ENCODE assay signal across 11 cellular contexts in genomic region chr18:3279201-3280185, GRCh38. TPM values are rescaled to one million over a fixed set of nuclear protein-coding genes. Genes with fewer than 3 reads are reported as not detected.
DNase-seq lines count a peak whose midpoint lies in the region; ATAC-seq and TF ChIP-seq lines count a peak whose summit lies in the region.
"Had no signal": no experiment of that assay in that cellular context is flagged by ENCODE, and none has a peak within 500 bp of the region (broad histone marks: within the 10 kb centered on the region; RNA-seq: fewer than 3 reads in every experiment).

No MANE protein-coding gene starts in this region.

- TF ChIP-seq POLR2A in gastroesophageal sphincter (IDR thresholded peaks at IDR 0.05) = no peak

- TF ChIP-seq EP300 in gastroesophageal sphincter (IDR thresholded peaks at IDR 0.05) = no peak

- peak overlapping the region; percentile 59 for H3K27ac Mint-ChIP-seq in stimulated activated naive CD8-positive, alpha-beta T cell treated with anti-CD3 and anti-CD28 coated beads, Interleukin-15, Interleukin-2, amounts not matched to agents 100 ng/mL and 50 ng/mL, for 24 hours
- H3K27ac Mint-ChIP-seq in activated CD8-positive, alpha-beta T cell treated with anti-CD3 and anti-CD28 coated beads, Interleukin-2, amount 10 ng/mL, durations not matched to agents 7 days and 5 days = peak overlapping the region; percentile 0

- no peaks in the 10 kb centered on the region for H3K9me3 ChIP-seq in gastroesophageal sphincter

- peaks cover 0 to 17% (median 3%) of the 10 kb centered on the region in 3 donors for H3K4me1 ChIP-seq in gastroesophageal sphincter

- no peaks in the 10 kb centered on the region for H3K9me3 Mint-ChIP-seq in stimulated activated naive CD8-positive, alpha-beta T cell treated with anti-CD3 and anti-CD28 coated beads, Interleukin-15, Interleukin-2, amounts not matched to agents 100 ng/mL and 50 ng/mL, for 24 hours
- no peaks in the 10 kb centered on the region for H3K9me3 Mint-ChIP-seq in activated CD8-positive, alpha-beta T cell treated with anti-CD3 and anti-CD28 coated beads, Interleukin-2, amount 10 ng/mL, durations not matched to agents 7 days and 5 days (ENCODE audit: insufficient read depth)

- CTCF ChIA-PET in activated CD8-positive, alpha-beta T cell treated with anti-CD3 and anti-CD28 coated beads, Interleukin-2, amount 10 ng/mL, durations not matched to agents 7 days and 5 days (lab: Charles Lee) = interaction anchor here (0.6 to 15.7 kb wide), 10 partner anchors 14 to 715 kb away, joined by 3 to 214 read pairs (median 4); no protein-coding TSS in a partner anchor

- no peaks in the 10 kb centered on the region for H3K27me3 Mint-ChIP-seq in stimulated activated naive CD8-positive, alpha-beta T cell treated with anti-CD3 and anti-CD28 coated beads, Interleukin-15, Interleukin-2, amounts not matched to agents 100 ng/mL and 50 ng/mL, for 24 hours
- H3K27me3 Mint-ChIP-seq in activated CD8-positive, alpha-beta T cell treated with anti-CD3 and anti-CD28 coated beads, Interleukin-2, amount 10 ng/mL, durations not matched to agents 7 days and 5 days (ENCODE audit: low read depth) = no peaks in the 10 kb centered on the region
- H3K27me3 Mint-ChIP-seq: brain had no signal

- H3K36me3 ChIP-seq in gastroesophageal sphincter = peaks cover 9 to 44% of the 10 kb centered on the region in 2 donors

- H3K4me3 ChIP-seq in gastroesophageal sphincter = no peak overlapping the region
- H3K4me3 ChIP-seq: lung had no signal

- H3K4me1 Mint-ChIP-seq in stimulated activated naive CD8-positive, alpha-beta T cell treated with anti-CD3 and anti-CD28 coated beads, Interleukin-15, Interleukin-2, amounts not matched to agents 100 ng/mL and 50 ng/mL, for 24 hours (ENCODE audit: low read depth) = peaks cover 12% of the 10 kb centered on the region
- no peaks in the 10 kb centered on the region for H3K4me1 Mint-ChIP-seq in activated CD8-positive, alpha-beta T cell treated with anti-CD3 and anti-CD28 coated beads, Interleukin-2, amount 10 ng/mL, durations not matched to agents 7 days and 5 days (ENCODE audit: low read depth)

- H3K4me3 Mint-ChIP-seq in stimulated activated naive CD8-positive, alpha-beta T cell treated with anti-CD3 and anti-CD28 coated beads, Interleukin-15, Interleukin-2, amounts not matched to agents 100 ng/mL and 50 ng/mL, for 24 hours = no peak overlapping the region
- no peak overlapping the region for H3K4me3 Mint-ChIP-seq in activated CD8-positive, alpha-beta T cell treated with anti-CD3 and anti-CD28 coated beads, Interleukin-2, amount 10 ng/mL, durations not matched to agents 7 days and 5 days
- H3K4me3 Mint-ChIP-seq: brain had no signal

- 21 to 51% methylated on average over 7 to 14 of the region's 14 CpGs for WGBS in gastroesophageal sphincter (ENCODE audit: low coverage in 1 of 2), 2 donors

- no peak overlapping the region for H3K27ac ChIP-seq in gastroesophageal sphincter

- peaks cover 31% of the 10 kb centered on the region for H3K36me3 Mint-ChIP-seq in stimulated activated naive CD8-positive, alpha-beta T cell treated with anti-CD3 and anti-CD28 coated beads, Interleukin-15, Interleukin-2, amounts not matched to agents 100 ng/mL and 50 ng/mL, for 24 hours (ENCODE audit: low read depth)
- peaks cover 35% of the 10 kb centered on the region for H3K36me3 Mint-ChIP-seq in activated CD8-positive, alpha-beta T cell treated with anti-CD3 and anti-CD28 coated beads, Interleukin-2, amount 10 ng/mL, durations not matched to agents 7 days and 5 days (ENCODE audit: low read depth)

- no peaks in the 10 kb centered on the region for H3K27me3 ChIP-seq in gastroesophageal sphincter

- no peak for DNase-seq in stimulated activated naive CD8-positive, alpha-beta T cell treated with anti-CD3 and anti-CD28 coated beads, Interleukin-15, Interleukin-2, amounts not matched to agents 100 U/mL and 50 U/mL, for 24 hours
- no peak for DNase-seq in activated CD8-positive, alpha-beta T cell treated with anti-CD3 and anti-CD28 coated beads, Interleukin-2, amount 10 ng/mL, durations not matched to agents 7 days and 5 days
- DNase-seq in NCI-H748 treated with DMSO at 0.1 percent for 48 hours (lab: John Stamatoyannopoulos, UW) (no peak), GOT3 (lab: John Stamatoyannopoulos, UW) (no peak), DMS53 treated with DMSO at 0.1 percent for 48 hours (lab: John Stamatoyannopoulos, UW; ENCODE audit: unreplicated experiment) (no peak)
- DNase-seq: NCI-H2081 had no signal

- ATAC-seq in stimulated activated naive CD8-positive, alpha-beta T cell treated with anti-CD3 and anti-CD28 coated beads, Interleukin-15, Interleukin-2, amounts not matched to agents 100 U/mL and 50 U/mL, for 24 hours = no peak
- ATAC-seq in HG03095 (IDR thresholded peaks at IDR 0.05; ENCODE audit: unreplicated experiment) (peak; percentile 84), gastroesophageal sphincter (no peak)
- no peak for ATAC-seq in activated CD8-positive, alpha-beta T cell treated with anti-CD3 and anti-CD28 coated beads, Interleukin-2, amount 10 ng/mL, durations not matched to agents 7 days and 5 days

- peak in 1 of 4 experiments; percentile 8 for TF ChIP-seq CTCF in gastroesophageal sphincter (IDR thresholded peaks at IDR 0.05)

- POLR2A ChIA-PET in activated CD8-positive, alpha-beta T cell treated with anti-CD3 and anti-CD28 coated beads, Interleukin-2, amount 10 ng/mL, durations not matched to agents 7 days and 5 days (lab: Charles Lee) = interaction anchor here (0.6 to 1.2 kb wide), 3 partner anchors 16 to 387 kb away, joined by 3 read pairs; no protein-coding TSS in a partner anchor

RNA-seq across cellular contexts. Expression of gene MYL12B, which starts 17.6 kb away (rescaled TPM):
- 100 to 1,000 TPM; 402 to 404 TPM for total RNA-seq in activated CD8-positive, alpha-beta T cell treated with anti-CD3 and anti-CD28 coated beads, Interleukin-2, amount 10 ng/mL, durations not matched to agents 7 days and 5 days
- total RNA-seq in gastroesophageal sphincter = 100 to 1,000 TPM; 148 to 354 (median 233) TPM

RNA-seq across cellular contexts. Expression of gene MYL12A, which starts 31.9 kb away (rescaled TPM):
- total RNA-seq in activated CD8-positive, alpha-beta T cell treated with anti-CD3 and anti-CD28 coated beads, Interleukin-2, amount 10 ng/mL, durations not matched to agents 7 days and 5 days = 100 to 1,000 TPM; 858 to 901 TPM
- total RNA-seq in gastroesophageal sphincter = 100 to 1,000 TPM; 193 to 582 (median 307) TPM

RNA-seq across cellular contexts. Expression of gene MYOM1, which starts 59.7 kb away (rescaled TPM):
- 1 to 10 TPM; 1.3 to 1.5 TPM for total RNA-seq in activated CD8-positive, alpha-beta T cell treated with anti-CD3 and anti-CD28 coated beads, Interleukin-2, amount 10 ng/mL, durations not matched to agents 7 days and 5 days
- 10 to 100 TPM; 14.8 to 37.6 (median 24.6) TPM for total RNA-seq in gastroesophageal sphincter

Comparison
In these comparisons a context has a peak if more than half of its experiments do, and no peak if none do; other contexts are left out.
1. RNA of gene MYOM1, which starts 59.7 kb away (total RNA-seq): 14.8 to 37.6 TPM in gastroesophageal sphincter; 1.3 to 1.5 TPM in activated CD8-positive, alpha-beta T cell treated with anti-CD3 and anti-CD28 coated beads, Interleukin-2, amount 10 ng/mL, durations not matched to agents 7 days and 5 days; every median in the first group is over 4 times any median in the second.